ENCODE assay signal across 26 cellular contexts in the genomic region with DNA sequence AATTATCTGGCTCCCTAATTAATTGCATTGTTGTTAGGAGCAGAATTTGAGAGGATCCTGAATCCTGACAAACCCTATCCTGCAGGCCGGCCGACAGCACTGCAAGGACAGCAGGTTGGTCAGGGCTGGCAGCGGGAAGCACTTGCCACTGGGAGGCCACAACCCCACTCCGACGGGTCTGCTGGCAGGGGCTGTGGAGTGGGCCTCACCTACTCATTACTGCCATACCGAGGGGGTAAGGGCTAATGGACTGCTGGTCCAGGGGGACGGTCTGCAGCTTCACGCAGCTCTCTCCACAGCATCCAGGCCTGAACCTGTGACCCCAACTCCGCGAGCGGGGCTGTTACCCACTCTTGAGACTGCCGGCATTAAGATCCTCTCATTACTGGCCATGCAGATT.
"Had no signal": no experiment of that assay in that cellular context is flagged by ENCODE, and none has a peak within 500 bp of the region (broad histone marks: within the 10 kb centered on the region; RNA-seq: fewer than 3 reads in every experiment).

No MANE protein-coding gene starts in this region.

- DNase-seq: activated CD4-positive, alpha-beta memory T cell treated with anti-CD3 and anti-CD28 coated beads, Interleukin-2, amount 10 ng/mL, durations not matched to agents 7 days and 5 days; activated CD4-positive, alpha-beta T cell treated with anti-CD3 and anti-CD28 coated beads for 1 hour; activated CD4-positive, alpha-beta T cell treated with anti-CD3 and anti-CD28 coated beads for 4 hours; activated CD4-positive, alpha-beta T cell treated with anti-CD3 and anti-CD28 coated beads, Interleukin-2, amount 10 ng/mL, durations not matched to agents 7 days and 5 days; activated CD4-positive, alpha-beta T cell treated with anti-CD3 and anti-CD28 coated beads, Interleukin-2, amount 50 U/mL, for 4 hours; activated CD8-positive, alpha-beta memory T cell treated with anti-CD3 and anti-CD28 coated beads, Interleukin-2, amount 50 U/mL, for 48 hours; activated gamma-delta T cell; activated naive CD4-positive, alpha-beta T cell; activated naive CD4-positive, alpha-beta T cell treated with anti-CD3 and anti-CD28 coated beads, Interleukin-2, amount 10 ng/mL, durations not matched to agents 7 days and 5 days; activated naive CD8-positive, alpha-beta T cell treated with anti-CD3 and anti-CD28 coated beads, Interleukin-2, amount 10 ng/mL, durations not matched to agents 7 days and 5 days; activated T-cell treated with anti-CD3 and anti-CD28 coated beads for 4 hours; activated T-cell treated with anti-CD3 and anti-CD28 coated beads, Interleukin-2, amount 50 U/mL, for 24 hours; activated T-cell treated with anti-CD3 and anti-CD28 coated beads, Interleukin-2, amount 50 U/mL, for 72 hours; central memory CD4-positive, alpha-beta T cell; cerebellar nuclear complex; colonic mucosa; effector CD8-positive, alpha-beta T cell; foreskin fibroblast; head of caudate nucleus; T-helper 2 cell had no signal

- H3K4me3 ChIP-seq: ascending aorta, breast epithelium, cardiac muscle cell, colonic mucosa had no signal

- H3K27me3 ChIP-seq: ascending aorta, breast epithelium, cardiac muscle cell, colonic mucosa had no signal

- H3K27ac ChIP-seq: ascending aorta, breast epithelium, cardiac muscle cell, colonic mucosa had no signal

- FAIRE-seq: frontal cortex had no signal

- H3K36me3 ChIP-seq: ascending aorta, breast epithelium, cardiac muscle cell, colonic mucosa had no signal

- H3K4me1 ChIP-seq: ascending aorta, breast epithelium, colonic mucosa had no signal

- H3K9me3 ChIP-seq: ascending aorta, breast epithelium, colonic mucosa had no signal

- ATAC-seq: activated naive CD4-positive, alpha-beta T cell treated with anti-CD3 and anti-CD28 coated beads, Interleukin-2, amount 50 U/mL, for 72 hours; activated T-cell treated with anti-CD3 and anti-CD28 coated beads, Interleukin-2, amount 50 U/mL, for 72 hours; esophagus mucosa had no signal
